In genomic region chr10:111996103-111996502, GRCh38 we compare ENCODE assay signal across 14 cellular contexts.
DNase-seq lines count a peak whose midpoint lies in the region; ATAC-seq, FAIRE-seq and TF ChIP-seq lines count a peak whose summit lies in the region.
"Had no signal": no experiment of that assay in that cellular context is flagged by ENCODE, and none has a peak within 500 bp of the region (broad histone marks: within the 10 kb centered on the region; RNA-seq: fewer than 3 reads in every experiment).

No MANE protein-coding gene starts in this region.

- H3K4me1 ChIP-seq in ovary (ENCODE audit: insufficient read depth), result no peaks in the 10 kb centered on the region
- H3K4me1 ChIP-seq: psoas muscle, suprapubic skin had no signal

- no peak for TF ChIP-seq EP300 in ovary (IDR thresholded peaks at IDR 0.05)

- no peak for TF ChIP-seq CTCF in D721Med (IDR thresholded peaks at IDR 0.05; ENCODE audit: insufficient read depth, missing control alignments)
- TF ChIP-seq CTCF in ovary (IDR thresholded peaks at IDR 0.05), result no peak
- TF ChIP-seq CTCF in coronary artery (IDR thresholded peaks at IDR 0.05), result no peak

- H3K36me3 ChIP-seq in ovary, result no peaks in the 10 kb centered on the region
- H3K36me3 ChIP-seq: suprapubic skin had no signal

- intact Hi-C loops in ovary (cut with DNase I), result no loop called here

- H3K27ac ChIP-seq in ovary (no peak overlapping the region), coronary artery (no peak overlapping the region)
- H3K27ac ChIP-seq: psoas muscle, suprapubic skin had no signal

- ATAC-seq in GM19025 (IDR thresholded peaks at IDR 0.05; ENCODE audit: low read depth, unreplicated experiment) (peak; percentile 82), GM21723 (IDR thresholded peaks at IDR 0.05; ENCODE audit: unreplicated experiment) (peak; percentile 98), HG03108 (IDR thresholded peaks at IDR 0.05; ENCODE audit: unreplicated experiment) (peak; percentile 98)
- ATAC-seq: left ventricle myocardium superior, PC-3, psoas muscle had no signal

- TF ChIP-seq POLR2A in ovary (IDR thresholded peaks at IDR 0.05), result no peak

- no peaks in the 10 kb centered on the region for H3K27me3 ChIP-seq in ovary
- H3K27me3 ChIP-seq: suprapubic skin had no signal

- H3K9me3 ChIP-seq in ovary, result no peaks in the 10 kb centered on the region
- H3K9me3 ChIP-seq: psoas muscle, suprapubic skin had no signal

- H3K4me3 ChIP-seq in ovary (no peak overlapping the region), coronary artery (no peak overlapping the region)
- H3K4me3 ChIP-seq: psoas muscle, suprapubic skin had no signal

- no peak for FAIRE-seq in D721Med (lab: Jason Lieb, UNC)

- WGBS in ovary, 3 donors, result 70 to 82% (median 78%) methylated on average over 2 of the region's 2 CpGs

- DNase-seq in renal cortical epithelial cell (ENCODE audit: low read depth), result peak; percentile 43
- no peak for DNase-seq in D721Med (ENCODE audit: insufficient read length, low spot score)
- DNase-seq in ovary, result no peak
- DNase-seq in coronary artery (ENCODE audit: low spot score), result no peak
- DNase-seq: COR-L47, glutamatergic neuron, left ventricle myocardium superior, NCI-H2029, PC-3, psoas muscle had no signal
